In the genomic region with DNA sequence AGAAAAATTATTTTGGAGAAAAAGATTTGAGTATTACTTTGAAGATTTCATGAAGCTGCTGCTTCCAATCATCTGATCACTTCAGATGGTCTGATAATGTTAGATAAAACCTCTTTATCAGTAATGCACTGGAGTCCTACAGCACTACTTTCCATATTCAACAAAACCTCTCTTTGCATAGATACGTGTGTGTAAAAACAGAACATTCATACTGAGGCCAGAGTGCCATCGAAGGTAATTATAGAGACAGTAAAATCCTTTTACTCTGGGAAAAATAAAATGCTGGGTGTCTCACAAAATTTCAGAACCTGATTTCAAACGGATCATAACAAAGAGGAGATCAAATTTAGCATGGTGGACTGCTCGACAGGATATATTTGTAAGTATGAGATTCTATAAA, we compare ENCODE assay signal across 23 cellular contexts. TPM values are rescaled to one million over a fixed set of nuclear protein-coding genes. Genes with fewer than 3 reads are reported as not detected.
A peak's percentile ranks its signal among the peaks of the same experiment; 100 is the strongest.
DNase-seq lines count a peak whose midpoint lies in the region; FAIRE-seq and TF ChIP-seq lines count a peak whose summit lies in the region.
"Had no signal": no experiment of that assay in that cellular context is flagged by ENCODE, and none has a peak within 500 bp of the region (broad histone marks: within the 10 kb centered on the region; RNA-seq: fewer than 3 reads in every experiment).

A gene with protein sequence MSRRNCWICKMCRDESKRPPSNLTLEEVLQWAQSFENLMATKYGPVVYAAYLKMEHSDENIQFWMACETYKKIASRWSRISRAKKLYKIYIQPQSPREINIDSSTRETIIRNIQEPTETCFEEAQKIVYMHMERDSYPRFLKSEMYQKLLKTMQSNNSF (plus strand): TSS at position 209 of the 400 bp plus-strand sequence. CDS start 8,188 bp downstream, outside the sequence.

- TF ChIP-seq CTCF in SU-DHL-6 (IDR thresholded peaks at IDR 0.05; ENCODE audit: insufficient read depth, low read length, poor library complexity, severe bottlenecking) (no peak), thyroid gland (IDR thresholded peaks at IDR 0.05) (no peak)

- FAIRE-seq in GM19239 (lab: Jason Lieb, UNC), result peak; percentile 28
- no peak for FAIRE-seq in small intestine (lab: Jason Lieb, UNC)
- FAIRE-seq: A204.1, HTR-8/SVneo had no signal

- H3K4me2 ChIP-seq in SU-DHL-6 (ENCODE audit: low read depth, low read length, poor library complexity, severe bottlenecking), result peak within 1 kb of the TSS; percentile 100

- H3K9me3 ChIP-seq in SU-DHL-6 (ENCODE audit: insufficient read depth, low read length), result no peaks in the 10 kb centered on the region
- no peaks in the 10 kb centered on the region for H3K9me3 ChIP-seq in small intestine (ENCODE audit: control insufficient read depth, low read depth)
- no peaks in the 10 kb centered on the region for H3K9me3 ChIP-seq in thyroid gland
- H3K9me3 ChIP-seq: Caco-2, MG63 had no signal

- peaks cover 33% of the 10 kb centered on the region for H3K36me3 ChIP-seq in SU-DHL-6 (ENCODE audit: low read length)
- H3K36me3 ChIP-seq in small intestine (ENCODE audit: control insufficient read depth in 2 of 2, insufficient read depth in 2 of 2, low read length in 2 of 2), result no peaks in the 10 kb centered on the region
- H3K36me3 ChIP-seq in thyroid gland, result no peaks in the 10 kb centered on the region
- H3K36me3 ChIP-seq: MG63 had no signal

- no peaks in the 10 kb centered on the region for H3K4me1 ChIP-seq in small intestine (ENCODE audit: control insufficient read depth in 2 of 2, insufficient read depth in 1 of 2, low read depth in 1 of 2, low read length in 1 of 2)
- H3K4me1 ChIP-seq in thyroid gland, result no peaks in the 10 kb centered on the region

- no peak within 1 kb of the TSS for H2AFZ ChIP-seq in SU-DHL-6 (ENCODE audit: low read depth, low read length, severe bottlenecking)

- H3K9me2 ChIP-seq in SU-DHL-6 (replicated peaks; ENCODE audit: insufficient read depth, low read length), result no peaks in the 10 kb centered on the region

- DNase-seq in GM19239 (ENCODE audit: insufficient read length, low spot score) (no peak), NCI-H1048 (lab: John Stamatoyannopoulos, UW) (peak; percentile 61), small intestine (no peak), NCI-H226 (no peak), AG20443 (ENCODE audit: low spot score) (no peak), thyroid gland (no peak)
- DNase-seq: Caco-2; CD4-positive, alpha-beta T cell; GDM1; H9; Kasumi-1; MG63; NCI-H1105; NCI-H2081; NCI-H2171 treated with DMSO at 0.1 percent for 48 hours; NCI-H510A; Right ventricle myocardium superior; T-cell had no signal

- H3F3A ChIP-seq in SU-DHL-6 (ENCODE audit: insufficient read depth), result peaks cover 78% of the 10 kb centered on the region

- H3K27me3 ChIP-seq in SU-DHL-6 (ENCODE audit: low read length), result no peaks in the 10 kb centered on the region
- no peaks in the 10 kb centered on the region for H3K27me3 ChIP-seq in small intestine (ENCODE audit: control insufficient read depth in 2 of 2, insufficient read depth in 2 of 2, low read length in 2 of 2)
- no peaks in the 10 kb centered on the region for H3K27me3 ChIP-seq in thyroid gland
- H3K27me3 ChIP-seq: MG63 had no signal

- H4K20me1 ChIP-seq in SU-DHL-6 (ENCODE audit: low read depth, low read length), result no peaks in the 10 kb centered on the region

- 70 to 78% (median 77%) methylated on average over 4 of the region's 4 CpGs for WGBS in small intestine, 3 donors
- 82 to 86% methylated on average over 4 of the region's 4 CpGs for WGBS in thyroid gland, 2 donors

- intact Hi-C loops in thyroid gland (cut with DNase I), result no loop called here

- H3K9ac ChIP-seq in SU-DHL-6 (ENCODE audit: low read length), result peak within 1 kb of the TSS; percentile 73

- H3K79me2 ChIP-seq in SU-DHL-6 (ENCODE audit: insufficient read depth, low read length), result peaks cover 88% of the 10 kb centered on the region

- H3K27ac ChIP-seq in SU-DHL-6 (ENCODE audit: low read depth, low read length) (peak within 1 kb of the TSS; percentile 99), small intestine (ENCODE audit: low read depth in 1 of 2, low read length in 1 of 2) (no peak within 1 kb of the TSS), thyroid gland (no peak within 1 kb of the TSS)

- TF ChIP-seq POLR2A in thyroid gland (IDR thresholded peaks at IDR 0.05), result no peak

- H3K4me3 ChIP-seq in SU-DHL-6 (ENCODE audit: insufficient read depth, low read length, poor library complexity, severe bottlenecking), result peak within 1 kb of the TSS; percentile 79
- no peak within 1 kb of the TSS for H3K4me3 ChIP-seq in small intestine (ENCODE audit: low read depth in 1 of 2, low read length in 2 of 2)
- no peak within 1 kb of the TSS for H3K4me3 ChIP-seq in thyroid gland (replicated peaks in 1 of 3)
- H3K4me3 ChIP-seq: MG63 had no signal

RNA-seq across cellular contexts. Expression of the gene that starts here (rescaled TPM):
- polyA plus RNA-seq in small intestine, result 10 to 100 TPM in 2 of 3 donors, 1 to 10 TPM in 1; 4.3 to 14.6 (median 14.1) TPM
- not detected for total RNA-seq in thyroid gland
- total RNA-seq: Caco-2, Daoy, H9 had no signal
- polyA plus RNA-seq: BJ had no signal
